ENCODE assay signal across 15 cellular contexts in the genomic region with DNA sequence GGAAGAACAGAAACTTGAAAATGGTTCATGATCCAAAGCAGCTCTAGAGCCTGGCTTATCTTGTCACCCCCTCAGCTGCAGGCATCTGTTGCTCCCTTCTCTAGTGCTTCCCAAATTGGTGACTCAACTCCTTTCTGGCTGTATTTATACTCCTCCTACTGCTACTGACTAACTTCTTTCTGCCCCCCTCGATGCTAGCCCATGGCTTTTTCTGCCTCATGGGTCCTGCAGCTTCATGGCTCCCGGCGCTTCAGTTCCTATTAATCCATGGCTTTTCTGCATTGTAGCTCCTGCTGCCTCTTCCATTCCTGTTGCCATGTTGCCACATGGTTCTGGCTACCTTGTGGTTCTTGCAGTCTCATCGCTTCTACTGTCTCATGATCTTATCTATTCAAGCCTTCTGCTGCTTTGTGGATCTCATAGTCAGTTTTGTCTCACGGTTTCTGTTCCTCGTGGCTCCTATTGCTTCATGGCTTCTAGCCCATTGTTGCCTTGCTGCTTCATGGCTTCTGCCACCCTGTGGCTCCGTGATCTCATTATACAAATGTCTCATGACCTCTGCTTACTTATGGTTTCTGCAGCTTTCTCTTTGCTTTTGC.
DNase-seq lines count a peak whose midpoint lies in the region; ATAC-seq and TF ChIP-seq lines count a peak whose summit lies in the region.
"Had no signal": no experiment of that assay in that cellular context is flagged by ENCODE, and none has a peak within 500 bp of the region (broad histone marks: within the 10 kb centered on the region; RNA-seq: fewer than 3 reads in every experiment).

No MANE protein-coding gene starts in this region.

- H3K27ac ChIP-seq in coronary artery, result no peak overlapping the region
- H3K27ac ChIP-seq: psoas muscle had no signal

- in situ Hi-C loops in ACHN (cut with HindIII; ENCODE audit: low pct_ligation_motif_present, low pct_unique_long_range_greater_than_20kb, low sequenced_read_pairs), result no loop called here

- ATAC-seq in HG02610 (IDR thresholded peaks at IDR 0.05; ENCODE audit: unreplicated experiment) (no peak), HG03108 (IDR thresholded peaks at IDR 0.05; ENCODE audit: unreplicated experiment) (no peak)
- ATAC-seq: activated naive CD8-positive, alpha-beta T cell treated with anti-CD3 and anti-CD28 coated beads, Interleukin-2, amount 50 U/mL, for 24 hours; psoas muscle had no signal

- no peak for TF ChIP-seq CTCF in coronary artery (IDR thresholded peaks at IDR 0.05)

- DNase-seq in ACHN, result peak; percentile 1
- DNase-seq in GF-D8 (lab: John Stamatoyannopoulos, UW), result peak; percentile 53
- peak; percentile 13 for DNase-seq in OCI-M2 (lab: John Stamatoyannopoulos, UW; ENCODE audit: unreplicated experiment)
- DNase-seq in fibroblast of peridontal ligament (ENCODE audit: extremely low read depth), result peak; percentile 21
- no peak for DNase-seq in coronary artery (ENCODE audit: low spot score)
- no peak for DNase-seq in effector CD8-positive, alpha-beta T cell (lab: John Stamatoyannopoulos, UW)
- DNase-seq: activated CD8-positive, alpha-beta memory T cell treated with anti-CD3 and anti-CD28 coated beads, Interleukin-2, amount 50 U/mL, for 4 hours; activated naive CD8-positive, alpha-beta T cell treated with anti-CD3 and anti-CD28 coated beads, Interleukin-2, amount 50 U/mL, for 24 hours; NCI-H2171 treated with DMSO at 0.1 percent for 48 hours; psoas muscle; RPMI8226; stimulated activated CD4-positive, alpha-beta T cell treated with anti-CD3 and anti-CD28 coated beads, Interleukin-2, amount 100 ng/mL, for 48 hours; stimulated activated naive CD4-positive, alpha-beta T cell had no signal

- H3K4me3 ChIP-seq in coronary artery, result no peak overlapping the region
- H3K4me3 ChIP-seq: psoas muscle had no signal

Comparison
In these comparisons a context has a peak if more than half of its experiments do, and no peak if none do; other contexts are left out.
1. DNase-seq: peak in ACHN (single experiment), GF-D8 (single experiment), OCI-M2 (single experiment) and fibroblast of peridontal ligament (single experiment); none in coronary artery (single experiment) and effector CD8-positive, alpha-beta T cell (single experiment).